In the genomic region with DNA sequence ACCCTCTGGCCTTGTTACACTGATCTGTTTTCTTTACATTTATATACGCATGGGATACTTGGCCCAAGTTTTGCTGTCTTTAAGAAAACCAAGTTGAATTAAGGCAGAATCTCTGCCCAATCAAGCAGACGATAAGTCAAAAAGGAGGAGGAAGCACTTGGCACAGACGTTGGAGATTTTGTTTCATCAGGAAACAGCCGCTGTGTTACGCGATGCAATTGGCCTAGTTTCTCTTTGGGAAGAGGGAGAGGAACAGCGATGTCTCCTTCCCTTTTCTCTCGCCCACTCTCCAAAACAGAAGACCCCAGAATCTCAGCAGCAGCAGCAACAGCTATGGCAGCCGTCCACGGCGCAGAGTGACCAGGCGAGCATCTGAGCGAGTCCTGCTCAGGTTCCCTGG, we compare ENCODE assay signal across 1 cellular context.
TF ChIP-seq lines count a peak whose summit lies in the region.

No MANE protein-coding gene starts in this region.

TF ChIP-seq in GM23338, 12 proteins besides CTCF, POLR2A, EP300 and RAD21 (continued from another document):
- TF ChIP-seq, protein P1, sequence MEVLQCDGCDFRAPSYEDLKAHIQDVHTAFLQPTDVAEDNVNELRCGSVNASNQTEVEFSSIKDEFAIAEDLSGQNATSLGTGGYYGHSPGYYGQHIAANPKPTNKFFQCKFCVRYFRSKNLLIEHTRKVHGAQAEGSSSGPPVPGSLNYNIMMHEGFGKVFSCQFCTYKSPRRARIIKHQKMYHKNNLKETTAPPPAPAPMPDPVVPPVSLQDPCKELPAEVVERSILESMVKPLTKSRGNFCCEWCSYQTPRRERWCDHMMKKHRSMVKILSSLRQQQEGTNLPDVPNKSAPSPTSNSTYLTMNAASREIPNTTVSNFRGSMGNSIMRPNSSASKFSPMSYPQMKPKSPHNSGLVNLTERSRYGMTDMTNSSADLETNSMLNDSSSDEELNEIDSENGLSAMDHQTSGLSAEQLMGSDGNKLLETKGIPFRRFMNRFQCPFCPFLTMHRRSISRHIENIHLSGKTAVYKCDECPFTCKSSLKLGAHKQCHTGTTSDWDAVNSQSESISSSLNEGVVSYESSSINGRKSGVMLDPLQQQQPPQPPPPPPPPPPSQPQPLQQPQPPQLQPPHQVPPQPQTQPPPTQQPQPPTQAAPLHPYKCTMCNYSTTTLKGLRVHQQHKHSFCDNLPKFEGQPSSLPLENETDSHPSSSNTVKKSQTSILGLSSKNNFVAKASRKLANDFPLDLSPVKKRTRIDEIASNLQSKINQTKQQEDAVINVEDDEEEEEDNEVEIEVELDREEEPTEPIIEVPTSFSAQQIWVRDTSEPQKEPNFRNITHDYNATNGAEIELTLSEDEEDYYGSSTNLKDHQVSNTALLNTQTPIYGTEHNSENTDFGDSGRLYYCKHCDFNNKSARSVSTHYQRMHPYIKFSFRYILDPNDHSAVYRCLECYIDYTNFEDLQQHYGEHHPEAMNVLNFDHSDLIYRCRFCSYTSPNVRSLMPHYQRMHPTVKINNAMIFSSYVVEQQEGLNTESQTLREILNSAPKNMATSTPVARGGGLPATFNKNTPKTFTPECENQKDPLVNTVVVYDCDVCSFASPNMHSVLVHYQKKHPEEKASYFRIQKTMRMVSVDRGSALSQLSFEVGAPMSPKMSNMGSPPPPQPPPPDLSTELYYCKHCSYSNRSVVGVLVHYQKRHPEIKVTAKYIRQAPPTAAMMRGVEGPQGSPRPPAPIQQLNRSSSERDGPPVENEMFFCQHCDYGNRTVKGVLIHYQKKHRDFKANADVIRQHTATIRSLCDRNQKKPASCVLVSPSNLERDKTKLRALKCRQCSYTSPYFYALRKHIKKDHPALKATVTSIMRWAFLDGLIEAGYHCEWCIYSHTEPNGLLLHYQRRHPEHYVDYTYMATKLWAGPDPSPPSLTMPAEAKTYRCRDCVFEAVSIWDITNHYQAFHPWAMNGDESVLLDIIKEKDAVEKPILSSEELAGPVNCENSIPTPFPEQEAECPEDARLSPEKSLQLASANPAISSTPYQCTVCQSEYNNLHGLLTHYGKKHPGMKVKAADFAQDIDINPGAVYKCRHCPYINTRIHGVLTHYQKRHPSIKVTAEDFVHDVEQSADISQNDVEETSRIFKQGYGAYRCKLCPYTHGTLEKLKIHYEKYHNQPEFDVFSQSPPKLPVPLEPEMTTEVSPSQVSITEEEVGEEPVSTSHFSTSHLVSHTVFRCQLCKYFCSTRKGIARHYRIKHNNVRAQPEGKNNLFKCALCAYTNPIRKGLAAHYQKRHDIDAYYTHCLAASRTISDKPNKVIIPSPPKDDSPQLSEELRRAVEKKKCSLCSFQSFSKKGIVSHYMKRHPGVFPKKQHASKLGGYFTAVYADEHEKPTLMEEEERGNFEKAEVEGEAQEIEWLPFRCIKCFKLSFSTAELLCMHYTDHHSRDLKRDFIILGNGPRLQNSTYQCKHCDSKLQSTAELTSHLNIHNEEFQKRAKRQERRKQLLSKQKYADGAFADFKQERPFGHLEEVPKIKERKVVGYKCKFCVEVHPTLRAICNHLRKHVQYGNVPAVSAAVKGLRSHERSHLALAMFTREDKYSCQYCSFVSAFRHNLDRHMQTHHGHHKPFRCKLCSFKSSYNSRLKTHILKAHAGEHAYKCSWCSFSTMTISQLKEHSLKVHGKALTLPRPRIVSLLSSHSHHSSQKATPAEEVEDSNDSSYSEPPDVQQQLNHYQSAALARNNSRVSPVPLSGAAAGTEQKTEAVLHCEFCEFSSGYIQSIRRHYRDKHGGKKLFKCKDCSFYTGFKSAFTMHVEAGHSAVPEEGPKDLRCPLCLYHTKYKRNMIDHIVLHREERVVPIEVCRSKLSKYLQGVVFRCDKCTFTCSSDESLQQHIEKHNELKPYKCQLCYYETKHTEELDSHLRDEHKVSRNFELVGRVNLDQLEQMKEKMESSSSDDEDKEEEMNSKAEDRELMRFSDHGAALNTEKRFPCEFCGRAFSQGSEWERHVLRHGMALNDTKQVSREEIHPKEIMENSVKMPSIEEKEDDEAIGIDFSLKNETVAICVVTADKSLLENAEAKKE (CRISPR knock-in tag; IDR thresholded peaks at IDR 0.05), result no peak
- TF ChIP-seq CREB1 (CRISPR knock-in tag; IDR thresholded peaks at IDR 0.05; ENCODE audit: low read depth) (no peak), JUNB (IDR thresholded peaks at IDR 0.05; ENCODE audit: unreplicated experiment) (no peak), ETS1 (IDR thresholded peaks at IDR 0.05) (no peak), ZNF114 (CRISPR knock-in tag; IDR thresholded peaks at IDR 0.05) (no peak), REST (IDR thresholded peaks at IDR 0.05; ENCODE audit: unreplicated experiment) (no peak)
